Comparison of ENCODE assay signal across 27 cellular contexts in genomic region chr3:65569845-65570405, GRCh38.
DNase-seq lines count a peak whose midpoint lies in the region; TF ChIP-seq lines count a peak whose summit lies in the region.
"Had no signal": no experiment of that assay in that cellular context is flagged by ENCODE, and none has a peak within 500 bp of the region (broad histone marks: within the 10 kb centered on the region; RNA-seq: fewer than 3 reads in every experiment).

No MANE protein-coding gene starts in this region.

- no peaks in the 10 kb centered on the region for H3K27me3 ChIP-seq in BE2C
- H3K27me3 ChIP-seq in WERI-Rb-1 (ENCODE audit: insufficient read depth, low read depth, severe bottlenecking): no peaks in the 10 kb centered on the region
- H3K27me3 ChIP-seq: MG63, ovary, right atrium auricular region, tibial artery had no signal

- H3K4me3 ChIP-seq in BE2C (ENCODE audit: low read depth, low read length) (no peak overlapping the region), WERI-Rb-1 (ENCODE audit: low read depth, low read length) (no peak overlapping the region)
- H3K4me3 ChIP-seq: MG63, ovary, PC-9, right atrium auricular region, tibial artery had no signal

- H3K9me3 Mint-ChIP-seq in endothelial cell (ENCODE audit: unreplicated experiment) (no peaks in the 10 kb centered on the region), neural crest cell (peaks cover 4% of the 10 kb centered on the region)
- H3K9me3 Mint-ChIP-seq: activated CD4-positive, alpha-beta memory T cell treated with anti-CD3 and anti-CD28 coated beads, Interleukin-2, amount 10 ng/mL, durations not matched to agents 7 days and 5 days; activated naive CD8-positive, alpha-beta T cell treated with anti-CD3 and anti-CD28 coated beads, Interleukin-2, amount 10 ng/mL, durations not matched to agents 7 days and 5 days; activated T-helper 2 cell treated with anti-CD3 and anti-CD28 coated beads, Interferon-gamma antibody, Interleukin-2, Interleukin-4, amounts not matched to agents 10 μg/mL and 5 μg/mL and 100 μg/mL, durations not matched to agents 14 hours and 24 hours and 36 hours; CD4-positive, alpha-beta T cell had no signal

- H3K27ac Mint-ChIP-seq in endothelial cell (ENCODE audit: unreplicated experiment): no peak overlapping the region
- no peak overlapping the region for H3K27ac Mint-ChIP-seq in neural crest cell (ENCODE audit: unreplicated experiment)
- H3K27ac Mint-ChIP-seq: activated CD4-positive, alpha-beta memory T cell treated with anti-CD3 and anti-CD28 coated beads, Interleukin-2, amount 10 ng/mL, durations not matched to agents 7 days and 5 days; activated naive CD8-positive, alpha-beta T cell treated with anti-CD3 and anti-CD28 coated beads, Interleukin-2, amount 10 ng/mL, durations not matched to agents 7 days and 5 days; activated T-helper 2 cell treated with anti-CD3 and anti-CD28 coated beads, Interferon-gamma antibody, Interleukin-2, Interleukin-4, amounts not matched to agents 10 μg/mL and 5 μg/mL and 100 μg/mL, durations not matched to agents 14 hours and 24 hours and 36 hours; CD4-positive, alpha-beta T cell; IgD-negative memory B cell; natural killer cell; stimulated activated naive CD8-positive, alpha-beta T cell treated with anti-CD3 and anti-CD28 coated beads, Interleukin-15, Interleukin-2, amounts not matched to agents 100 ng/mL and 50 ng/mL, for 24 hours; T-cell had no signal

- no peaks in the 10 kb centered on the region for H3K36me3 Mint-ChIP-seq in endothelial cell (ENCODE audit: low read depth, unreplicated experiment)
- H3K36me3 Mint-ChIP-seq in neural crest cell (ENCODE audit: low read depth): peaks cover 3% of the 10 kb centered on the region
- H3K36me3 Mint-ChIP-seq: activated naive CD8-positive, alpha-beta T cell treated with anti-CD3 and anti-CD28 coated beads, Interleukin-2, amount 10 ng/mL, durations not matched to agents 7 days and 5 days; IgD-negative memory B cell; natural killer cell; T-cell had no signal

- DNase-seq in BE2C (no peak), WERI-Rb-1 (no peak), endothelial cell (ENCODE audit: low spot score) (no peak), neural crest cell (ENCODE audit: low read depth, low spot score) (no peak), iPS-NIHi7 (ENCODE audit: extremely low spot score) (no peak), glomerular visceral epithelial cell (ENCODE audit: extremely low spot score) (no peak)
- no peak for DNase-seq in activated naive CD4-positive, alpha-beta T cell treated with Interleukin-2 at 50 U/mL for 16 hours
- DNase-seq in stimulated activated CD4-positive, alpha-beta T cell treated with anti-CD3 and anti-CD28 coated beads, Interleukin-2, amount 100 ng/mL, for 24 hours: no peak
- DNase-seq: activated CD4-positive, alpha-beta memory T cell treated with anti-CD3 and anti-CD28 coated beads, Interleukin-2, amount 10 ng/mL, durations not matched to agents 7 days and 5 days; activated CD4-positive, CD25-positive, alpha-beta regulatory T cell treated with anti-CD3 and anti-CD28 coated beads, Interleukin-2, amount 50 U/mL, for 72 hours; activated naive CD8-positive, alpha-beta T cell treated with anti-CD3 and anti-CD28 coated beads, Interleukin-2, amount 10 ng/mL, durations not matched to agents 7 days and 5 days; CD4-positive, alpha-beta T cell; cortex of kidney; foreskin melanocyte; hippocampal formation; MG63; natural killer cell; NCI-H1436; ovary; PC-9; SIG-M5; T-cell; tibial artery had no signal

- H3K4me3 Mint-ChIP-seq in endothelial cell (ENCODE audit: unreplicated experiment) (no peak overlapping the region), neural crest cell (no peak overlapping the region)
- H3K4me3 Mint-ChIP-seq: activated CD4-positive, alpha-beta memory T cell treated with anti-CD3 and anti-CD28 coated beads, Interleukin-2, amount 10 ng/mL, durations not matched to agents 7 days and 5 days; activated naive CD8-positive, alpha-beta T cell treated with anti-CD3 and anti-CD28 coated beads, Interleukin-2, amount 10 ng/mL, durations not matched to agents 7 days and 5 days; CD4-positive, alpha-beta T cell; IgD-negative memory B cell; natural killer cell; stimulated activated naive CD8-positive, alpha-beta T cell treated with anti-CD3 and anti-CD28 coated beads, Interleukin-15, Interleukin-2, amounts not matched to agents 100 ng/mL and 50 ng/mL, for 24 hours; T-cell had no signal

- H3K4me1 ChIP-seq in BE2C: peaks cover 5% of the 10 kb centered on the region

- H3K27me3 Mint-ChIP-seq in endothelial cell (ENCODE audit: unreplicated experiment) (no peaks in the 10 kb centered on the region), neural crest cell (ENCODE audit: low read depth) (no peaks in the 10 kb centered on the region)
- H3K27me3 Mint-ChIP-seq: activated CD4-positive, alpha-beta memory T cell treated with anti-CD3 and anti-CD28 coated beads, Interleukin-2, amount 10 ng/mL, durations not matched to agents 7 days and 5 days; activated naive CD8-positive, alpha-beta T cell treated with anti-CD3 and anti-CD28 coated beads, Interleukin-2, amount 10 ng/mL, durations not matched to agents 7 days and 5 days; CD4-positive, alpha-beta T cell; IgD-negative memory B cell; stimulated activated naive CD8-positive, alpha-beta T cell treated with anti-CD3 and anti-CD28 coated beads, Interleukin-15, Interleukin-2, amounts not matched to agents 100 ng/mL and 50 ng/mL, for 24 hours; T-cell had no signal

- H3K9me3 ChIP-seq in BE2C (no peaks in the 10 kb centered on the region), WERI-Rb-1 (ENCODE audit: severe bottlenecking) (no peaks in the 10 kb centered on the region)
- H3K9me3 ChIP-seq: ovary had no signal

- H3K4me1 Mint-ChIP-seq in endothelial cell (ENCODE audit: unreplicated experiment): no peaks in the 10 kb centered on the region
- peaks cover 31% of the 10 kb centered on the region for H3K4me1 Mint-ChIP-seq in neural crest cell
- H3K4me1 Mint-ChIP-seq: activated CD4-positive, alpha-beta memory T cell treated with anti-CD3 and anti-CD28 coated beads, Interleukin-2, amount 10 ng/mL, durations not matched to agents 7 days and 5 days; activated naive CD8-positive, alpha-beta T cell treated with anti-CD3 and anti-CD28 coated beads, Interleukin-2, amount 10 ng/mL, durations not matched to agents 7 days and 5 days; IgD-negative memory B cell; natural killer cell; T-cell had no signal

- TF ChIP-seq CTCF in BE2C (IDR thresholded peaks at IDR 0.05; ENCODE audit: low read depth, low read length): peak; percentile 29; the same call in 1 of the 2 replicates
- TF ChIP-seq CTCF in WERI-Rb-1 (IDR thresholded peaks at IDR 0.05; ENCODE audit: low read depth, low read length): peak; percentile 50
- TF ChIP-seq CTCF in endothelial cell (IDR thresholded peaks at IDR 0.05; ENCODE audit: unreplicated experiment): peak; percentile 57
- TF ChIP-seq CTCF in neural crest cell (conservative IDR thresholded peaks at IDR 0.05): peak; percentile 55

- no peaks in the 10 kb centered on the region for H3K36me3 ChIP-seq in BE2C
- H3K36me3 ChIP-seq in WERI-Rb-1: no peaks in the 10 kb centered on the region
- H3K36me3 ChIP-seq: MG63, ovary, right atrium auricular region, tibial artery had no signal

- no peak overlapping the region for H3K27ac ChIP-seq in WERI-Rb-1
- H3K27ac ChIP-seq: ovary, PC-9, tibial artery had no signal
